ENCODE assay signal across 1 cellular context in the genomic region with DNA sequence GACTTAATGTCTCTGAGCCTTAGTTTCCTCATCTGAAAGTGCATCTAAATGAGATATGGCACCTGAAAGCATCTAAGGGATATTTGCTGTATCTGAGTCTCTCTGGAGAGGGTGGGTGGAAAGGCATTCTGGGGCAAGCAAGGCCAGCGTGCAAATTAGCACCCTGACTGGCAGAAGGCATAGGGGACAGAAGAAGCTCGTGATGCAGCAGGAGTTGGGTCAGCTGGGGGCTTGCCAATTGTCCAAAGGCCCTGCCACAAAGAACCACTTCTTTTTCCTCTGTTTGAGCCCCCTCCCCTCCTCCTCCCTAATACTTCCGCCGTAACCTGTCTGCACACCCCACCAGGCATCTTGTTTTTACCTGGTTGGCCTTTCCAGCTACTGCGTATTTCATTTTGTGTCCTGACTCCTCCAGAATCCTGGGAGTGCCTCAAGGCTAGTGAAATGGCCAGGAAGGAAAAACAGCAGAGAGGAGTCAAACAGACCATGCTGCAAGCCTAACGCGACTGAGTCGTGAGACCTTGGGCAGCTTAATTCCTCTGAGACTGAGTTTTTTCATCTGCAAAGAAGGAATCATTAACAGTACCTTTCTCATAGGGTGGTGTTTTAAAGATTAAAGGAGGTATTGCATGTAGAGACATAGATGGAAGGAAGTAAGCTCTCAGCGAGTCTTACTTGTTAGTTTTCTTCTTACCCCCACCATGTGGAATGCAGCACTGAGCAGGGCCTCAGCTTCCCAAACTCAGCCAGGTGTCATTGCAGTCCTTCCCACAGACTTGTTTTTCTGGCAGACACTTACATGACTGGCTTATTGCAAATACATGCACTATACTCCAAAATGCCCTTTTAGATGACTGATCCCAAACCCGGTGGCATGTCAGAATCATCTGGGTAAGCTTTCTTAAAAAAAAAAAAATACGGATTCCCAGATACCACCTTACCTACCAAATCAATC.
TF ChIP-seq lines count a peak whose summit lies in the region.

No MANE protein-coding gene starts in this region.

TF ChIP-seq in GM12891, 5 proteins besides CTCF, POLR2A, EP300 and RAD21:
- no peak for TF ChIP-seq SPI1 (IDR thresholded peaks at IDR 0.05; ENCODE audit: low read depth, low read length)
- TF ChIP-seq POU2F2 (IDR thresholded peaks at IDR 0.05; ENCODE audit: low read depth, low read length) = no peak
- no peak for TF ChIP-seq TAF1 (IDR thresholded peaks at IDR 0.05; ENCODE audit: low read depth, low read length)
- no peak for TF ChIP-seq PAX5 (IDR thresholded peaks at IDR 0.05; ENCODE audit: insufficient read depth, low read length, severe bottlenecking)
- TF ChIP-seq POLR2AphosphoS5 (IDR thresholded peaks at IDR 0.05; ENCODE audit: low read depth, low read length) = no peak
TF ChIP-seq in GM12891: peak in this region for 0.
